Comparison of ENCODE assay signal across 9 cellular contexts in genomic region chr6:25137497-25137896, GRCh38.
DNase-seq lines count a peak whose midpoint lies in the region; ATAC-seq and TF ChIP-seq lines count a peak whose summit lies in the region.
"Had no signal": no experiment of that assay in that cellular context is flagged by ENCODE, and none has a peak within 500 bp of the region (broad histone marks: within the 10 kb centered on the region; RNA-seq: fewer than 3 reads in every experiment).

No MANE protein-coding gene starts in this region.

- peaks cover 35% of the 10 kb centered on the region for H3K4me1 Mint-ChIP-seq in activated CD4-positive, alpha-beta T cell treated with anti-CD3 and anti-CD28 coated beads for 36 hours
- H3K4me1 Mint-ChIP-seq in activated T-cell treated with anti-CD3 and anti-CD28 coated beads, Interleukin-2, amount 50 U/mL, for 72 hours (ENCODE audit: low read depth) = peaks cover 38% of the 10 kb centered on the region

- TF ChIP-seq CTCF in right atrium auricular region (IDR thresholded peaks at IDR 0.05) = no peak
- no peak for TF ChIP-seq CTCF in thoracic aorta (IDR thresholded peaks at IDR 0.05)

- H3K27me3 Mint-ChIP-seq in activated CD4-positive, alpha-beta T cell treated with anti-CD3 and anti-CD28 coated beads for 36 hours = no peaks in the 10 kb centered on the region
- H3K27me3 Mint-ChIP-seq in activated T-cell treated with anti-CD3 and anti-CD28 coated beads, Interleukin-2, amount 50 U/mL, for 72 hours (ENCODE audit: low read depth) = no peaks in the 10 kb centered on the region

- H3K4me1 ChIP-seq in right atrium auricular region (peaks cover 0 to 6% of the 10 kb centered on the region in 2 donors), thoracic aorta (ENCODE audit: control insufficient read depth in 1 of 2, low read depth in 2 of 2) (peaks cover 29 to 54% of the 10 kb centered on the region in 2 donors)

- H3K36me3 ChIP-seq in right atrium auricular region (no peaks in the 10 kb centered on the region), thoracic aorta (no peaks in the 10 kb centered on the region)
- H3K36me3 ChIP-seq: SJSA1 had no signal

- H3K9me3 ChIP-seq in right atrium auricular region (peaks cover 0 to 6% of the 10 kb centered on the region in 2 donors), thoracic aorta (no peaks in the 10 kb centered on the region)

- DNase-seq in activated CD4-positive, alpha-beta T cell treated with anti-CD3 and anti-CD28 coated beads for 36 hours = peak; percentile 17
- DNase-seq in activated CD4-positive, alpha-beta T cell treated with anti-CD3 and anti-CD28 coated beads, Interleukin-2, amount 50 U/mL, for 1 hour = no peak
- no peak for DNase-seq in activated T-cell treated with anti-CD3 and anti-CD28 coated beads, Interleukin-2, amount 50 U/mL, for 72 hours
- no peak for DNase-seq in right atrium auricular region (ENCODE audit: low spot score)
- DNase-seq in thoracic aorta (ENCODE audit: low spot score) = no peak
- no peak for DNase-seq in NCI-H1417 treated with DMSO at 0.1 percent for 48 hours (lab: John Stamatoyannopoulos, UW)
- DNase-seq in NCI-H510A (lab: John Stamatoyannopoulos, UW) = no peak
- no peak for DNase-seq in SKM-1 (lab: John Stamatoyannopoulos, UW; ENCODE audit: unreplicated experiment)

- intact Hi-C loops in activated CD4-positive, alpha-beta T cell treated with anti-CD3 and anti-CD28 coated beads for 36 hours (cut with DNase I, micrococcal nuclease) = loop anchor here (5.0 to 10.0 kb wide), 4 partner anchors 50 to 825 kb away; partner anchors contain the start of gene TRIM38 (in 1 of the 2)

- peak overlapping the region; percentile 97 for H3K27ac Mint-ChIP-seq in activated CD4-positive, alpha-beta T cell treated with anti-CD3 and anti-CD28 coated beads for 36 hours
- peak overlapping the region; percentile 93 for H3K27ac Mint-ChIP-seq in activated T-cell treated with anti-CD3 and anti-CD28 coated beads, Interleukin-2, amount 50 U/mL, for 72 hours

- peak overlapping the region; percentile 81 for H3K4me3 Mint-ChIP-seq in activated CD4-positive, alpha-beta T cell treated with anti-CD3 and anti-CD28 coated beads for 36 hours
- H3K4me3 Mint-ChIP-seq in activated T-cell treated with anti-CD3 and anti-CD28 coated beads, Interleukin-2, amount 50 U/mL, for 72 hours = peak overlapping the region; percentile 87 to 90

- H3K4me3 ChIP-seq in right atrium auricular region (peak overlapping the region; percentile 47 to 48), thoracic aorta (peak overlapping the region; percentile 77)

- H3K36me3 Mint-ChIP-seq in activated CD4-positive, alpha-beta T cell treated with anti-CD3 and anti-CD28 coated beads for 36 hours (ENCODE audit: low read depth) = peaks cover 52% of the 10 kb centered on the region
- H3K36me3 Mint-ChIP-seq in activated T-cell treated with anti-CD3 and anti-CD28 coated beads, Interleukin-2, amount 50 U/mL, for 72 hours (ENCODE audit: insufficient read depth in 2 of 2) = peaks cover 30 to 55% of the 10 kb centered on the region in 2 donors

- peaks cover 16% of the 10 kb centered on the region for H3K9me3 Mint-ChIP-seq in activated CD4-positive, alpha-beta T cell treated with anti-CD3 and anti-CD28 coated beads for 36 hours (ENCODE audit: low read depth)
- H3K9me3 Mint-ChIP-seq in activated T-cell treated with anti-CD3 and anti-CD28 coated beads, Interleukin-2, amount 50 U/mL, for 72 hours = peaks cover 3% of the 10 kb centered on the region in 2 donors

- ATAC-seq in activated CD4-positive, alpha-beta T cell treated with anti-CD3 and anti-CD28 coated beads for 36 hours = no peak
- ATAC-seq in activated T-cell treated with anti-CD3 and anti-CD28 coated beads, Interleukin-2, amount 50 U/mL, for 72 hours (replicated peaks in 1 of 2) = no peak
- no peak for ATAC-seq in thoracic aorta (ENCODE audit: insufficient number of reproducible peaks, low FRiP score, low read depth)

- POLR2A ChIA-PET in activated CD4-positive, alpha-beta T cell treated with anti-CD3 and anti-CD28 coated beads for 36 hours (lab: Charles Lee) = interaction anchor here (0.5 to 1.0 kb wide), 6 partner anchors 17 to 895 kb away, joined by 3 to 6 read pairs (median 4); no protein-coding TSS in a partner anchor

- CTCF ChIA-PET in activated CD4-positive, alpha-beta T cell treated with anti-CD3 and anti-CD28 coated beads for 36 hours (lab: Charles Lee) = interaction anchor here (0.6 to 2.4 kb wide), 6 partner anchors 28 to 131 kb away, joined by 3 to 6 read pairs (median 4); no protein-coding TSS in a partner anchor

- H3K27ac ChIP-seq in right atrium auricular region (peak overlapping the region; percentile 88 to 89), thoracic aorta (peak overlapping the region; percentile 87 to 92)

- H3K27me3 ChIP-seq in right atrium auricular region = no peaks in the 10 kb centered on the region
- no peaks in the 10 kb centered on the region for H3K27me3 ChIP-seq in thoracic aorta (replicated peaks; ENCODE audit: insufficient read depth)
- H3K27me3 ChIP-seq: SJSA1 had no signal
